In genomic region chr7:11346312-11346711, GRCh38 we compare ENCODE assay signal across 17 cellular contexts.
"Had no signal": no experiment of that assay in that cellular context is flagged by ENCODE, and none has a peak within 500 bp of the region (broad histone marks: within the 10 kb centered on the region; RNA-seq: fewer than 3 reads in every experiment).

No MANE protein-coding gene starts in this region.

- H3K4me3 ChIP-seq: dorsolateral prefrontal cortex, gastrocnemius medialis, heart right ventricle, left lung, lower lobe of right lung, skin epidermis had no signal

- H3K36me3 ChIP-seq: gastrocnemius medialis, heart right ventricle, left lung, lower lobe of right lung, neutrophil had no signal

- H3K4me3 Mint-ChIP-seq: memory B cell; naive thymus-derived CD4-positive, alpha-beta T cell had no signal

- H3K27me3 ChIP-seq: dorsolateral prefrontal cortex, gastrocnemius medialis, heart right ventricle, left lung, neutrophil had no signal

- H3K9me3 ChIP-seq: gastrocnemius medialis, left lung, lower lobe of right lung, neutrophil had no signal

- H3K36me3 Mint-ChIP-seq: memory B cell; naive thymus-derived CD4-positive, alpha-beta T cell had no signal

- H3K27me3 Mint-ChIP-seq: memory B cell had no signal

- DNase-seq: cortex of kidney; dorsolateral prefrontal cortex; effector CD8-positive, alpha-beta T cell; gastrocnemius medialis; heart right ventricle; islet precursor cell; left lung; lower lobe of right lung; naive thymus-derived CD4-positive, alpha-beta T cell; posterior cingulate gyrus; stimulated activated CD4-positive, alpha-beta T cell treated with anti-CD3 and anti-CD28 coated beads, Interleukin-2, amount 100 ng/mL, for 48 hours; stimulated activated naive CD4-positive, alpha-beta T cell treated with Interleukin-2 at 50 U/mL for 16 hours had no signal

- H3K9me3 Mint-ChIP-seq: memory B cell had no signal

- H3K27ac Mint-ChIP-seq: memory B cell; naive thymus-derived CD4-positive, alpha-beta T cell had no signal

- H3K27ac ChIP-seq: dorsolateral prefrontal cortex, gastrocnemius medialis, heart right ventricle, left lung, lower lobe of right lung, neutrophil had no signal

- ATAC-seq: esophagus mucosa; gastrocnemius medialis; heart right ventricle; left lung; lower lobe of right lung; naive thymus-derived CD4-positive, alpha-beta T cell; sciatic nerve had no signal
